In genomic region chr7:2613113-2613925, GRCh38 we compare ENCODE assay signal across 1 cellular context.
TF ChIP-seq lines count a peak whose summit lies in the region.

No MANE protein-coding gene starts in this region.

TF ChIP-seq in HCT116, 20 proteins besides CTCF, POLR2A, EP300 and RAD21 (continued from another document):
- no peak for TF ChIP-seq REST (IDR thresholded peaks at IDR 0.05; ENCODE audit: low read depth)
- no peak for TF ChIP-seq SRF (IDR thresholded peaks at IDR 0.05; ENCODE audit: low read depth)
- no peak for TF ChIP-seq MAX (IDR thresholded peaks at IDR 0.05)
- TF ChIP-seq ZFX (IDR thresholded peaks at IDR 0.05) = no peak
- TF ChIP-seq FOSL1 (IDR thresholded peaks at IDR 0.05; ENCODE audit: low read depth) = no peak
- no peak for TF ChIP-seq ATF3 (IDR thresholded peaks at IDR 0.05)
